Comparison of ENCODE assay signal across 16 cellular contexts in genomic region chr12:131287015-131287937, GRCh38.
"Had no signal": no experiment of that assay in that cellular context is flagged by ENCODE, and none has a peak within 500 bp of the region (broad histone marks: within the 10 kb centered on the region; RNA-seq: fewer than 3 reads in every experiment).

No MANE protein-coding gene starts in this region.

- H3K27ac ChIP-seq: ascending aorta, breast epithelium, dorsolateral prefrontal cortex, hepatocyte, left ventricle myocardium inferior, transverse colon had no signal

- H3K4me3 ChIP-seq: ascending aorta, breast epithelium, dorsolateral prefrontal cortex, hepatocyte, left ventricle myocardium inferior, transverse colon had no signal

- H3K36me3 ChIP-seq: ascending aorta, breast epithelium, left ventricle myocardium inferior, transverse colon had no signal

- H3K9me3 ChIP-seq: ascending aorta, breast epithelium, left ventricle myocardium inferior, transverse colon had no signal

- ATAC-seq: activated CD8-positive, alpha-beta T cell treated with anti-CD3 and anti-CD28 coated beads for 36 hours; esophagus mucosa; natural killer cell treated with Interleukin-12 subunit alpha and Interleukin-12 subunit beta and Interleukin-15 and Interleukin-18, amount 100 ng/mL, for 72 hours had no signal

- H3K4me1 ChIP-seq: ascending aorta, breast epithelium, left ventricle myocardium inferior, transverse colon had no signal

- DNase-seq: activated CD4-positive, alpha-beta T cell treated with anti-CD3 and anti-CD28 coated beads for 48 hours; activated CD8-positive, alpha-beta T cell treated with anti-CD3 and anti-CD28 coated beads for 36 hours; activated naive CD4-positive, alpha-beta T cell; left ventricle myocardium inferior; mesendoderm; occipital lobe; stimulated activated CD4-positive, alpha-beta T cell treated with anti-CD3 and anti-CD28 coated beads, Interleukin-12 subunit alpha, Interleukin-12 subunit beta, amount 100 ng/mL, for 4 hours; stimulated activated CD4-positive, alpha-beta T cell treated with anti-CD3 and anti-CD28 coated beads, Interleukin-2, amount 100 ng/mL, for 24 hours; stimulated activated naive CD4-positive, alpha-beta T cell; transverse colon had no signal

- H3K27me3 ChIP-seq: ascending aorta, dorsolateral prefrontal cortex, hepatocyte, transverse colon had no signal
